20 cellular contexts compared by ENCODE assay signal in genomic region chr20:20519269-20519668, GRCh38.
A peak's percentile ranks its signal among the peaks of the same experiment; 100 is the strongest.
DNase-seq lines count a peak whose midpoint lies in the region; ATAC-seq and TF ChIP-seq lines count a peak whose summit lies in the region.
"Had no signal": no experiment of that assay in that cellular context is flagged by ENCODE, and none has a peak within 500 bp of the region (broad histone marks: within the 10 kb centered on the region; RNA-seq: fewer than 3 reads in every experiment).

No MANE protein-coding gene starts in this region.

- no peak for DNase-seq in activated T-cell treated with anti-CD3 and anti-CD28 coated beads, Interleukin-2, amount 50 U/mL, for 24 hours
- no peak for DNase-seq in activated T-cell treated with anti-CD3 and anti-CD28 coated beads for 4 hours
- no peak for DNase-seq in left lobe of liver (ENCODE audit: low spot score)
- DNase-seq in transverse colon = peak; percentile 27
- DNase-seq in putamen (ENCODE audit: low spot score) = no peak
- DNase-seq in NCI-H1930 (lab: John Stamatoyannopoulos, UW) = no peak
- DNase-seq: C1 segment of cervical spinal cord; DMS153; EL; H9; MV-4-11; NCI-H1436; NCI-H2081 treated with DMSO at 0.1 percent for 48 hours; NCI-H2227 treated with DMSO at 0.1 percent for 48 hours; NCI-H524 treated with DMSO at 0.1 percent for 48 hours; NK-92 treated with Interleukin-12 subunit alpha and Interleukin-12 subunit beta, amount 100 ng/mL, for 24 hours; Right ventricle myocardium superior had no signal

- peaks cover 3% of the 10 kb centered on the region for H3K9me3 Mint-ChIP-seq in activated T-cell treated with anti-CD3 and anti-CD28 coated beads, Interleukin-2, amount 50 U/mL, for 24 hours

- intact Hi-C loops in transverse colon (cut with DNase I; ENCODE audit: low total_unique reads) = no loop called here

- H3K27me3 ChIP-seq in transverse colon = no peaks in the 10 kb centered on the region

- peaks cover 0 to 7% (median 2%) of the 10 kb centered on the region in 4 donors for H3K4me1 ChIP-seq in transverse colon

- peak; percentile 69 for ATAC-seq in left lobe of liver
- no peak for ATAC-seq in GM21786 (IDR thresholded peaks at IDR 0.05; ENCODE audit: unreplicated experiment)

- no peak for TF ChIP-seq CTCF in VCaP (conservative IDR thresholded peaks at IDR 0.05)
- no peak for TF ChIP-seq CTCF in transverse colon (IDR thresholded peaks at IDR 0.05)

- no peaks in the 10 kb centered on the region for H3K9me3 ChIP-seq in transverse colon

- peaks cover 10% of the 10 kb centered on the region for H3K4me1 Mint-ChIP-seq in activated T-cell treated with anti-CD3 and anti-CD28 coated beads, Interleukin-2, amount 50 U/mL, for 24 hours (ENCODE audit: low read depth)
- H3K4me1 Mint-ChIP-seq: H9 had no signal

- peaks cover 77% of the 10 kb centered on the region for H3K36me3 Mint-ChIP-seq in activated T-cell treated with anti-CD3 and anti-CD28 coated beads, Interleukin-2, amount 50 U/mL, for 24 hours (ENCODE audit: low read depth)

- no peak for TF ChIP-seq POLR2A in transverse colon (IDR thresholded peaks at IDR 0.05)

- TF ChIP-seq EP300 in transverse colon (IDR thresholded peaks at IDR 0.05; ENCODE audit: low read depth) = no peak

- H3K4me3 ChIP-seq in transverse colon = no peak overlapping the region

- peak overlapping the region; percentile 63; the same call in 1 of the 2 replicates for H3K27ac ChIP-seq in VCaP
- no peak overlapping the region for H3K27ac ChIP-seq in transverse colon

- in situ Hi-C loops in transverse colon (cut with MboI; ENCODE audit: low pct_ligation_motif_present in 1 of 4, low pct_unique_long_range_greater_than_20kb in 1 of 4, low sequenced_read_pairs in 3 of 4) = no loop called here

- no peak overlapping the region for H3K4me3 Mint-ChIP-seq in activated T-cell treated with anti-CD3 and anti-CD28 coated beads, Interleukin-2, amount 50 U/mL, for 24 hours
- H3K4me3 Mint-ChIP-seq: H9, IgD-negative memory B cell had no signal

- peaks cover 0 to 25% (median 0%) of the 10 kb centered on the region in 4 donors for H3K36me3 ChIP-seq in transverse colon

- H3K27me3 Mint-ChIP-seq in activated T-cell treated with anti-CD3 and anti-CD28 coated beads, Interleukin-2, amount 50 U/mL, for 24 hours = no peaks in the 10 kb centered on the region
- H3K27me3 Mint-ChIP-seq: IgD-negative memory B cell had no signal

- H3K27ac Mint-ChIP-seq in activated T-cell treated with anti-CD3 and anti-CD28 coated beads, Interleukin-2, amount 50 U/mL, for 24 hours = peak overlapping the region; percentile 53
- H3K27ac Mint-ChIP-seq: IgD-negative memory B cell had no signal
